Comparison of ENCODE assay signal across 9 cellular contexts in the genomic region with DNA sequence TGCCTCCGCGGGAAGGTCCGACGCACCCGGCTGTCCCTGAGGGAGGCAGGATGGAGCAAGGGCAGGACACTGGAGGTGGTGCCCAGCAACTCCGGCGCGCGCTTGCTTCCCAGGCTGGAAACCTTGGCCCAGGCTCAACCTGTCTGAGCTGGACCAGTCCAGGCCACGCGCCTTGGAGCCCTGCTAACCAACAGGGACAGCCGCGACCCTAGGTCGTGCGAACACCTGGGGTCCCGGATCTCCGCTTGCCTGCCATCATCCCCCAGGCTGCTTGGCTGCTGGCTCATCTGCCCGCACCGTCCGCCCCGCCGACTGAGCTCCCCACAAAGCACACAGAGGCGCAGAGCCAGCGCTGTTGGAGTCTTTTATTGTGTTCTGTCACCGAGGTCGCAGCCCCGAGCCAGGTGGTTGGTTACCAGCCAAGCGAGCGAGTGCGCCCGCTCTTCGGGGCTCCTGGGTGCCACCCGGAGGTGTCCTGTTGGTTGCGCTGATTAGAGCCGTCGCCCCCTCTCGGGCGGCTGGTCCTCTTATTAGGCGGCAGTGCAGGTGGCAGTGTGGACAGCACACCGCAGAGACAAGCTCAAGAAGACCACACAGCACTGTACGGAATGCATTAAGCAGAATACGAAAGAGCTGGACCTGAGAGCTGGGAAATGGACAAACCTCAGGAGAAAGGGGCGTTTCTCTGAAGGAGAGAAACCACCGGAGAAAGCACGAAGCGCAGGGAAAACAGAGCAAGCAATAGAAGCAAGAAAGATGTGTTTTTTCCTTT. TPM values are rescaled to one million over a fixed set of nuclear protein-coding genes. Genes with fewer than 3 reads are reported as not detected.
DNase-seq lines count a peak whose midpoint lies in the region; ATAC-seq lines count a peak whose summit lies in the region.
"Had no signal": no experiment of that assay in that cellular context is flagged by ENCODE, and none has a peak within 500 bp of the region (broad histone marks: within the 10 kb centered on the region; RNA-seq: fewer than 3 reads in every experiment).

No MANE protein-coding gene starts in this region.

- ATAC-seq in GM18498 (IDR thresholded peaks at IDR 0.05; ENCODE audit: unreplicated experiment) (peak; percentile 43), Right ventricle myocardium superior (ENCODE audit: poor library complexity) (no peak)

- no peak overlapping the region for H3K27ac Mint-ChIP-seq in activated CD4-positive, alpha-beta memory T cell treated with anti-CD3 and anti-CD28 coated beads, Interleukin-2, amount 10 ng/mL, durations not matched to agents 7 days and 5 days
- H3K27ac Mint-ChIP-seq: activated naive CD8-positive, alpha-beta T cell treated with anti-CD3 and anti-CD28 coated beads, Interleukin-2, amount 10 ng/mL, durations not matched to agents 7 days and 5 days had no signal

- peak overlapping the region; percentile 53 for H3K4me3 ChIP-seq in NT2/D1 (ENCODE audit: insufficient read length, low read depth)

- peaks cover 67% of the 10 kb centered on the region for H3K27me3 Mint-ChIP-seq in activated CD4-positive, alpha-beta memory T cell treated with anti-CD3 and anti-CD28 coated beads, Interleukin-2, amount 10 ng/mL, durations not matched to agents 7 days and 5 days

- peaks cover 4% of the 10 kb centered on the region for H3K36me3 Mint-ChIP-seq in activated CD4-positive, alpha-beta memory T cell treated with anti-CD3 and anti-CD28 coated beads, Interleukin-2, amount 10 ng/mL, durations not matched to agents 7 days and 5 days (ENCODE audit: low read depth)
- H3K36me3 Mint-ChIP-seq: activated naive CD8-positive, alpha-beta T cell treated with anti-CD3 and anti-CD28 coated beads, Interleukin-2, amount 10 ng/mL, durations not matched to agents 7 days and 5 days had no signal

- intact Hi-C loops in Right ventricle myocardium superior (cut with DNase I), result no loop called here

- no peaks in the 10 kb centered on the region for H3K36me3 ChIP-seq in NT2/D1 (ENCODE audit: insufficient read depth, insufficient read length, low read length)

- peaks cover 62% of the 10 kb centered on the region for H3K27me3 ChIP-seq in NT2/D1 (ENCODE audit: insufficient read depth, insufficient read length)

- no peak overlapping the region for H3K4me3 Mint-ChIP-seq in activated CD4-positive, alpha-beta memory T cell treated with anti-CD3 and anti-CD28 coated beads, Interleukin-2, amount 10 ng/mL, durations not matched to agents 7 days and 5 days
- H3K4me3 Mint-ChIP-seq: activated naive CD8-positive, alpha-beta T cell treated with anti-CD3 and anti-CD28 coated beads, Interleukin-2, amount 10 ng/mL, durations not matched to agents 7 days and 5 days had no signal

- no peak for DNase-seq in NT2/D1 (ENCODE audit: low read depth, low spot score)
- peak; percentile 64 for DNase-seq in Right ventricle myocardium superior
- DNase-seq in retina, result peak; percentile 80
- no peak for DNase-seq in activated CD4-positive, alpha-beta memory T cell treated with anti-CD3 and anti-CD28 coated beads, Interleukin-2, amount 10 ng/mL, durations not matched to agents 7 days and 5 days
- DNase-seq in amniotic stem cell (lab: John Stamatoyannopoulos, UW), result no peak
- no peak for DNase-seq in epidermal melanocyte (ENCODE audit: insufficient read length, low spot score)
- no peak for DNase-seq in stimulated activated naive CD4-positive, alpha-beta T cell treated with Interleukin-2 at 50 U/mL for 16 hours (lab: John Stamatoyannopoulos, UW)
- DNase-seq: activated naive CD8-positive, alpha-beta T cell treated with anti-CD3 and anti-CD28 coated beads, Interleukin-2, amount 10 ng/mL, durations not matched to agents 7 days and 5 days had no signal

- H3K9ac ChIP-seq in NT2/D1 (ENCODE audit: insufficient read length, low read depth), result peak overlapping the region; percentile 70

- no peaks in the 10 kb centered on the region for H3K9me3 ChIP-seq in NT2/D1 (ENCODE audit: insufficient read depth, low read length)

- H3K4me1 Mint-ChIP-seq in activated CD4-positive, alpha-beta memory T cell treated with anti-CD3 and anti-CD28 coated beads, Interleukin-2, amount 10 ng/mL, durations not matched to agents 7 days and 5 days, result peaks cover 35% of the 10 kb centered on the region

- CTCF ChIA-PET in activated CD4-positive, alpha-beta memory T cell treated with anti-CD3 and anti-CD28 coated beads, Interleukin-2, amount 10 ng/mL, durations not matched to agents 7 days and 5 days (lab: Charles Lee), result interaction anchor here (1.9 kb wide), 1 partner anchor 9 kb away, joined by 10 read pairs; no protein-coding TSS in a partner anchor

- POLR2A ChIA-PET in activated CD4-positive, alpha-beta memory T cell treated with anti-CD3 and anti-CD28 coated beads, Interleukin-2, amount 10 ng/mL, durations not matched to agents 7 days and 5 days (lab: Charles Lee), result no interaction called here

- no peaks in the 10 kb centered on the region for H3K4me1 ChIP-seq in NT2/D1 (ENCODE audit: insufficient read depth, insufficient read length)

- no peaks in the 10 kb centered on the region for H3K9me3 Mint-ChIP-seq in activated CD4-positive, alpha-beta memory T cell treated with anti-CD3 and anti-CD28 coated beads, Interleukin-2, amount 10 ng/mL, durations not matched to agents 7 days and 5 days
- H3K9me3 Mint-ChIP-seq: activated naive CD8-positive, alpha-beta T cell treated with anti-CD3 and anti-CD28 coated beads, Interleukin-2, amount 10 ng/mL, durations not matched to agents 7 days and 5 days had no signal

RNA-seq across cellular contexts. Expression of a gene that starts 3.8 kb away (rescaled TPM):
- total RNA-seq in Right ventricle myocardium superior, result 10.7 TPM
- total RNA-seq in activated CD4-positive, alpha-beta memory T cell treated with anti-CD3 and anti-CD28 coated beads, Interleukin-2, amount 10 ng/mL, durations not matched to agents 7 days and 5 days, result not detected
- total RNA-seq: activated naive CD8-positive, alpha-beta T cell treated with anti-CD3 and anti-CD28 coated beads, Interleukin-2, amount 10 ng/mL, durations not matched to agents 7 days and 5 days had no signal

RNA-seq across cellular contexts. Expression of a gene that starts 41.5 kb away (rescaled TPM):
- 945 TPM for total RNA-seq in Right ventricle myocardium superior
- 100 to 1,000 TPM; 469 to 471 TPM for total RNA-seq in activated CD4-positive, alpha-beta memory T cell treated with anti-CD3 and anti-CD28 coated beads, Interleukin-2, amount 10 ng/mL, durations not matched to agents 7 days and 5 days

Comparison
In these comparisons a context has a peak if more than half of its experiments do, and no peak if none do; other contexts are left out.
1. DNase-seq: peak in Right ventricle myocardium superior (single experiment) and retina (single experiment); none in NT2/D1 (single experiment), activated CD4-positive, alpha-beta memory T cell treated with anti-CD3 and anti-CD28 coated beads, Interleukin-2, amount 10 ng/mL, durations not matched to agents 7 days and 5 days (single experiment), amniotic stem cell (single experiment), epidermal melanocyte (single experiment) and stimulated activated naive CD4-positive, alpha-beta T cell treated with Interleukin-2 at 50 U/mL for 16 hours (single experiment).
2. RNA of a gene that starts 3.8 kb away (total RNA-seq): 10.7 TPM in Right ventricle myocardium superior (single experiment); not detected in activated CD4-positive, alpha-beta memory T cell treated with anti-CD3 and anti-CD28 coated beads, Interleukin-2, amount 10 ng/mL, durations not matched to agents 7 days and 5 days; every median in the first group is over 10 times any median in the second.